11 cellular contexts compared by ENCODE assay signal in the genomic region with DNA sequence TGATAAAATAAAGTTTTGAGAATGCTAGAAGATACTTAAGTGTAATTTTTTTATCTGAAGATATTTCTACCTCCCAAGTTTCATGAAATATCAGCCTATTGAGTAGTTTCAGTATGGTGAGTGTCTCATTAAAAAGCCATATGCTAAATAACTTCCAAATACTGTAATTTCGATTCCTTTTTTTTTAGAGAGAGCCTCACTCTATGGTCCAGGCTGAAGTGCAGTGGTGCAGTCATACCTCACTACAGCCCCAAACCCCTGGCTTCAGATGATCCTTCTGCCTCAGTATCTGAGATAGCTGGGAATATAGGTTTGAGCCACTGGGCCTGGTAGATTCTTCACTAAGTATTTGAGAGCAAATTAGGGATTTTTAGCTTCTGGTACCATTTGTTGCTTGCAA. TPM values are rescaled to one million over a fixed set of nuclear protein-coding genes. Genes with fewer than 3 reads are reported as not detected.
DNase-seq lines count a peak whose midpoint lies in the region; ATAC-seq and TF ChIP-seq lines count a peak whose summit lies in the region.
"Had no signal": no experiment of that assay in that cellular context is flagged by ENCODE, and none has a peak within 500 bp of the region (broad histone marks: within the 10 kb centered on the region; RNA-seq: fewer than 3 reads in every experiment).

No MANE protein-coding gene starts in this region.

- peaks cover 0 to 7% of the 10 kb centered on the region in 2 experiments for H3K4me1 ChIP-seq in neutrophil (ENCODE audit: control insufficient read depth in 1 of 2, insufficient read depth in 1 of 2, low read depth in 1 of 2, low read length in 1 of 2)
- H3K4me1 ChIP-seq: psoas muscle had no signal

- peaks cover 64% of the 10 kb centered on the region for H3K36me3 Mint-ChIP-seq in activated T-cell treated with anti-CD3 and anti-CD28 coated beads, Interleukin-2, amount 50 U/mL, for 24 hours (ENCODE audit: low read depth)
- peaks cover 60% of the 10 kb centered on the region for H3K36me3 Mint-ChIP-seq in activated CD8-positive, alpha-beta T cell treated with anti-CD3 and anti-CD28 coated beads, Interleukin-2, amount 10 ng/mL, durations not matched to agents 7 days and 5 days (ENCODE audit: low read depth)
- peaks cover 16% of the 10 kb centered on the region for H3K36me3 Mint-ChIP-seq in nephron progenitor cell (ENCODE audit: low read depth)

- no peaks in the 10 kb centered on the region for H3K9me3 ChIP-seq in neutrophil
- H3K9me3 ChIP-seq: psoas muscle had no signal

- DNase-seq in activated T-cell treated with anti-CD3 and anti-CD28 coated beads, Interleukin-2, amount 50 U/mL, for 24 hours, result no peak
- DNase-seq in activated T-cell treated with anti-CD3 and anti-CD28 coated beads for 4 hours, result no peak
- no peak for DNase-seq in activated CD8-positive, alpha-beta T cell treated with anti-CD3 and anti-CD28 coated beads, Interleukin-2, amount 10 ng/mL, durations not matched to agents 7 days and 5 days
- no peak for DNase-seq in HPDE6-E6E7 (ENCODE audit: extremely low spot score)
- no peak for DNase-seq in HUDEP-2 (lab: John Stamatoyannopoulos, UW; ENCODE audit: unreplicated experiment in 76 of 76)
- DNase-seq in nephron progenitor cell, result no peak
- DNase-seq: endodermal cell, psoas muscle, SHP77 had no signal

- H3K4me1 Mint-ChIP-seq in activated T-cell treated with anti-CD3 and anti-CD28 coated beads, Interleukin-2, amount 50 U/mL, for 24 hours (ENCODE audit: low read depth), result peaks cover 71% of the 10 kb centered on the region
- peaks cover 73% of the 10 kb centered on the region for H3K4me1 Mint-ChIP-seq in activated CD8-positive, alpha-beta T cell treated with anti-CD3 and anti-CD28 coated beads, Interleukin-2, amount 10 ng/mL, durations not matched to agents 7 days and 5 days (ENCODE audit: low read depth)
- no peaks in the 10 kb centered on the region for H3K4me1 Mint-ChIP-seq in nephron progenitor cell

- H3K27ac Mint-ChIP-seq in activated T-cell treated with anti-CD3 and anti-CD28 coated beads, Interleukin-2, amount 50 U/mL, for 24 hours, result peak overlapping the region; percentile 96
- peak overlapping the region; percentile 87 for H3K27ac Mint-ChIP-seq in activated CD8-positive, alpha-beta T cell treated with anti-CD3 and anti-CD28 coated beads, Interleukin-2, amount 10 ng/mL, durations not matched to agents 7 days and 5 days
- no peak overlapping the region for H3K27ac Mint-ChIP-seq in nephron progenitor cell
- H3K27ac Mint-ChIP-seq: endodermal cell had no signal

- H3K27ac ChIP-seq in neutrophil, result peak overlapping the region; percentile 52
- H3K27ac ChIP-seq: psoas muscle had no signal

- H3K4me3 Mint-ChIP-seq in activated T-cell treated with anti-CD3 and anti-CD28 coated beads, Interleukin-2, amount 50 U/mL, for 24 hours, result peak overlapping the region; percentile 72
- H3K4me3 Mint-ChIP-seq in activated CD8-positive, alpha-beta T cell treated with anti-CD3 and anti-CD28 coated beads, Interleukin-2, amount 10 ng/mL, durations not matched to agents 7 days and 5 days, result peak overlapping the region; percentile 77
- no peak overlapping the region for H3K4me3 Mint-ChIP-seq in nephron progenitor cell
- H3K4me3 Mint-ChIP-seq: endodermal cell had no signal

- H3K36me3 ChIP-seq in neutrophil, result no peaks in the 10 kb centered on the region

- peak; percentile 30 for ATAC-seq in HG02885 (IDR thresholded peaks at IDR 0.05; ENCODE audit: poor library complexity, unreplicated experiment)
- no peak for ATAC-seq in activated CD8-positive, alpha-beta T cell treated with anti-CD3 and anti-CD28 coated beads, Interleukin-2, amount 10 ng/mL, durations not matched to agents 7 days and 5 days
- ATAC-seq: psoas muscle had no signal

- TF ChIP-seq CTCF in neutrophil (IDR thresholded peaks at IDR 0.05) (no peak), nephron progenitor cell (IDR thresholded peaks at IDR 0.05) (no peak)

- POLR2A ChIA-PET in activated CD8-positive, alpha-beta T cell treated with anti-CD3 and anti-CD28 coated beads, Interleukin-2, amount 10 ng/mL, durations not matched to agents 7 days and 5 days (lab: Charles Lee), result interaction anchor here (0.6 to 3.2 kb wide), 3 partner anchors 8 to 24 kb away, joined by 3 to 44 read pairs (median 13); partner anchors contain the start of gene CDC42SE2

- no peaks in the 10 kb centered on the region for H3K9me3 Mint-ChIP-seq in activated T-cell treated with anti-CD3 and anti-CD28 coated beads, Interleukin-2, amount 50 U/mL, for 24 hours
- no peaks in the 10 kb centered on the region for H3K9me3 Mint-ChIP-seq in activated CD8-positive, alpha-beta T cell treated with anti-CD3 and anti-CD28 coated beads, Interleukin-2, amount 10 ng/mL, durations not matched to agents 7 days and 5 days (ENCODE audit: insufficient read depth)
- H3K9me3 Mint-ChIP-seq in nephron progenitor cell, result peaks cover 5% of the 10 kb centered on the region
- H3K9me3 Mint-ChIP-seq: endodermal cell had no signal

- H3K4me3 ChIP-seq in neutrophil (ENCODE audit: low read depth in 1 of 2, low read length in 1 of 2), result no peak overlapping the region
- H3K4me3 ChIP-seq: psoas muscle had no signal

- H3K27me3 ChIP-seq in neutrophil, result no peaks in the 10 kb centered on the region

- no peaks in the 10 kb centered on the region for H3K27me3 Mint-ChIP-seq in activated T-cell treated with anti-CD3 and anti-CD28 coated beads, Interleukin-2, amount 50 U/mL, for 24 hours
- no peaks in the 10 kb centered on the region for H3K27me3 Mint-ChIP-seq in activated CD8-positive, alpha-beta T cell treated with anti-CD3 and anti-CD28 coated beads, Interleukin-2, amount 10 ng/mL, durations not matched to agents 7 days and 5 days (ENCODE audit: low read depth)
- no peaks in the 10 kb centered on the region for H3K27me3 Mint-ChIP-seq in nephron progenitor cell (ENCODE audit: low read depth, poor library complexity)

- CTCF ChIA-PET in activated CD8-positive, alpha-beta T cell treated with anti-CD3 and anti-CD28 coated beads, Interleukin-2, amount 10 ng/mL, durations not matched to agents 7 days and 5 days (lab: Charles Lee), result interaction anchor here (1.0 kb wide), 1 partner anchor 23 kb away, joined by 3 read pairs; no protein-coding TSS in a partner anchor

RNA-seq across cellular contexts. Expression of gene CDC42SE2, which starts 24.5 kb away (rescaled TPM):
- total RNA-seq in activated CD8-positive, alpha-beta T cell treated with anti-CD3 and anti-CD28 coated beads, Interleukin-2, amount 10 ng/mL, durations not matched to agents 7 days and 5 days, result 100 to 1,000 TPM; 115 to 126 TPM
